In genomic region chr9:109114670-109115069, GRCh38 we compare ENCODE assay signal across 9 cellular contexts. TPM values are rescaled to one million over a fixed set of nuclear protein-coding genes. Genes with fewer than 3 reads are reported as not detected.
DNase-seq lines count a peak whose midpoint lies in the region; ATAC-seq and TF ChIP-seq lines count a peak whose summit lies in the region.
"Had no signal": no experiment of that assay in that cellular context is flagged by ENCODE, and none has a peak within 500 bp of the region (broad histone marks: within the 10 kb centered on the region; RNA-seq: fewer than 3 reads in every experiment).

No MANE protein-coding gene starts in this region.

- no peak overlapping the region for H4K91ac ChIP-seq in neuronal stem cell (ENCODE audit: low read depth, low read length, poor library complexity)

- H2BK15ac ChIP-seq in neuronal stem cell (ENCODE audit: low read length): no peak overlapping the region

- H3K27me3 Mint-ChIP-seq in activated CD4-positive, alpha-beta memory T cell treated with anti-CD3 and anti-CD28 coated beads for 36 hours: no peaks in the 10 kb centered on the region
- peaks cover 2% of the 10 kb centered on the region for H3K27me3 Mint-ChIP-seq in activated CD4-positive, alpha-beta memory T cell treated with anti-CD3 and anti-CD28 coated beads, Interleukin-2, amount 10 ng/mL, durations not matched to agents 7 days and 5 days

- H3K4me1 ChIP-seq in skeletal muscle satellite cell (ENCODE audit: control insufficient read depth, insufficient read depth, low read length) (peaks cover 65% of the 10 kb centered on the region), neuronal stem cell (ENCODE audit: control insufficient read depth in 2 of 2, insufficient read depth in 1 of 2, low read depth in 1 of 2, low read length in 2 of 2) (peaks cover 0 to 6% of the 10 kb centered on the region in 2 donors)

- no peak overlapping the region for H2BK12ac ChIP-seq in neuronal stem cell (ENCODE audit: low read length)

- no peak overlapping the region for H3K14ac ChIP-seq in neuronal stem cell (ENCODE audit: low read length)

- H3K79me2 ChIP-seq in SU-DHL-6 (ENCODE audit: insufficient read depth, low read length): peaks cover 100% of the 10 kb centered on the region

- H3K4me3 ChIP-seq in SU-DHL-6 (ENCODE audit: insufficient read depth, low read length, poor library complexity, severe bottlenecking) (no peak overlapping the region), skeletal muscle satellite cell (ENCODE audit: low read length) (no peak overlapping the region), neuronal stem cell (ENCODE audit: low read length in 2 of 2) (no peak overlapping the region)

- H3K79me1 ChIP-seq in neuronal stem cell (ENCODE audit: low read depth, low read length): peaks cover 3% of the 10 kb centered on the region

- no peak overlapping the region for H3K18ac ChIP-seq in neuronal stem cell (ENCODE audit: low read length)

- H3K27me3 ChIP-seq in SU-DHL-6 (ENCODE audit: low read length) (no peaks in the 10 kb centered on the region), skeletal muscle satellite cell (ENCODE audit: control insufficient read depth, insufficient read depth, low read length) (no peaks in the 10 kb centered on the region), neuronal stem cell (ENCODE audit: control insufficient read depth in 3 of 3, insufficient read depth in 3 of 3, low read depth in 1 of 3, low read length in 3 of 3) (no peaks in the 10 kb centered on the region)

- POLR2A ChIA-PET in activated CD4-positive, alpha-beta memory T cell treated with anti-CD3 and anti-CD28 coated beads for 36 hours (lab: Charles Lee): interaction anchor here (1.1 kb wide), 1 partner anchor 12 kb away, joined by 3 read pairs; no protein-coding TSS in a partner anchor
- POLR2A ChIA-PET in activated CD4-positive, alpha-beta memory T cell treated with anti-CD3 and anti-CD28 coated beads, Interleukin-2, amount 10 ng/mL, durations not matched to agents 7 days and 5 days (lab: Charles Lee): interaction anchor here (0.8 kb wide), 1 partner anchor 14 kb away, joined by 3 read pairs; no protein-coding TSS in a partner anchor

- H3K36me3 Mint-ChIP-seq in activated CD4-positive, alpha-beta memory T cell treated with anti-CD3 and anti-CD28 coated beads for 36 hours: peaks cover 17% of the 10 kb centered on the region
- peaks cover 31% of the 10 kb centered on the region for H3K36me3 Mint-ChIP-seq in activated CD4-positive, alpha-beta memory T cell treated with anti-CD3 and anti-CD28 coated beads, Interleukin-2, amount 10 ng/mL, durations not matched to agents 7 days and 5 days (ENCODE audit: low read depth)

- no peak for TF ChIP-seq CTCF in SU-DHL-6 (IDR thresholded peaks at IDR 0.05; ENCODE audit: insufficient read depth, low read length, poor library complexity, severe bottlenecking)

- no peak for ATAC-seq in HG02870 (IDR thresholded peaks at IDR 0.05; ENCODE audit: unreplicated experiment)

- no CpG with 5 or more reads among the region's 3 CpGs for WGBS in neuronal stem cell (ENCODE audit: extremely low coverage in 2 of 2, insufficient read length in 2 of 2, insufficient replicate concordance in 1 of 2), 2 donors

- peak overlapping the region; percentile 78 for H3K27ac Mint-ChIP-seq in activated CD4-positive, alpha-beta memory T cell treated with anti-CD3 and anti-CD28 coated beads for 36 hours
- no peak overlapping the region for H3K27ac Mint-ChIP-seq in activated CD4-positive, alpha-beta memory T cell treated with anti-CD3 and anti-CD28 coated beads, Interleukin-2, amount 10 ng/mL, durations not matched to agents 7 days and 5 days

- H4K20me1 ChIP-seq in SU-DHL-6 (ENCODE audit: low read depth, low read length): peaks cover 29% of the 10 kb centered on the region

- H3K4me3 Mint-ChIP-seq in activated CD4-positive, alpha-beta memory T cell treated with anti-CD3 and anti-CD28 coated beads for 36 hours: peak overlapping the region; percentile 26
- no peak overlapping the region for H3K4me3 Mint-ChIP-seq in activated CD4-positive, alpha-beta memory T cell treated with anti-CD3 and anti-CD28 coated beads, Interleukin-2, amount 10 ng/mL, durations not matched to agents 7 days and 5 days

- H3K9ac ChIP-seq in SU-DHL-6 (ENCODE audit: low read length) (no peak overlapping the region), skeletal muscle satellite cell (ENCODE audit: low read depth, low read length) (no peak overlapping the region), neuronal stem cell (ENCODE audit: low read depth, low read length, poor library complexity) (no peak overlapping the region)

- intact Hi-C loops in activated CD4-positive, alpha-beta memory T cell treated with anti-CD3 and anti-CD28 coated beads for 36 hours (cut with micrococcal nuclease): loop anchor here (1.0 to 10.0 kb wide), 5 partner anchors 22 to 1832 kb away; partner anchors contain the start of gene RAD23B

- CTCF ChIA-PET in activated CD4-positive, alpha-beta memory T cell treated with anti-CD3 and anti-CD28 coated beads for 36 hours (lab: Charles Lee): interaction anchor here (0.6 to 1.0 kb wide), 2 partner anchors 18 to 95 kb away, joined by 3 read pairs; no protein-coding TSS in a partner anchor
- CTCF ChIA-PET in activated CD4-positive, alpha-beta memory T cell treated with anti-CD3 and anti-CD28 coated beads, Interleukin-2, amount 10 ng/mL, durations not matched to agents 7 days and 5 days (lab: Charles Lee): no interaction called here

- H3K36me3 ChIP-seq in SU-DHL-6 (ENCODE audit: low read length): no peaks in the 10 kb centered on the region
- no peaks in the 10 kb centered on the region for H3K36me3 ChIP-seq in skeletal muscle satellite cell (ENCODE audit: insufficient read depth, low read length)
- peaks cover 0 to 22% of the 10 kb centered on the region in 2 donors for H3K36me3 ChIP-seq in neuronal stem cell (replicated peaks in 1 of 2; ENCODE audit: control insufficient read depth in 2 of 2, insufficient read depth in 2 of 2, low read length in 2 of 2)

- no peak overlapping the region for H2BK120ac ChIP-seq in neuronal stem cell (ENCODE audit: low read depth, low read length)

- H2AK5ac ChIP-seq in neuronal stem cell (ENCODE audit: low read depth, low read length): no peak overlapping the region

- H3K9me3 ChIP-seq in SU-DHL-6 (ENCODE audit: insufficient read depth, low read length): no peaks in the 10 kb centered on the region
- H3K9me3 ChIP-seq in skeletal muscle satellite cell (replicated peaks; ENCODE audit: low read length): no peaks in the 10 kb centered on the region
- no peaks in the 10 kb centered on the region for H3K9me3 ChIP-seq in neuronal stem cell (replicated peaks in 1 of 2; ENCODE audit: control insufficient read depth in 2 of 2, insufficient read depth in 1 of 2, low read depth in 1 of 2, low read length in 2 of 2)

- no peak overlapping the region for H2BK5ac ChIP-seq in neuronal stem cell (ENCODE audit: low read length)

- peak overlapping the region; percentile 32 for H3K4me2 ChIP-seq in SU-DHL-6 (ENCODE audit: low read depth, low read length, poor library complexity, severe bottlenecking)
- peak overlapping the region; percentile 42 for H3K4me2 ChIP-seq in skeletal muscle satellite cell (ENCODE audit: low read length)
- no peak overlapping the region for H3K4me2 ChIP-seq in neuronal stem cell (ENCODE audit: insufficient read depth, low read length, poor library complexity, severe bottlenecking)

- no peaks in the 10 kb centered on the region for H3K9me3 Mint-ChIP-seq in activated CD4-positive, alpha-beta memory T cell treated with anti-CD3 and anti-CD28 coated beads for 36 hours
- H3K9me3 Mint-ChIP-seq in activated CD4-positive, alpha-beta memory T cell treated with anti-CD3 and anti-CD28 coated beads, Interleukin-2, amount 10 ng/mL, durations not matched to agents 7 days and 5 days: no peaks in the 10 kb centered on the region

- H2AFZ ChIP-seq in SU-DHL-6 (ENCODE audit: low read depth, low read length, severe bottlenecking) (no peak overlapping the region), neuronal stem cell (ENCODE audit: low read length) (no peak overlapping the region)

- peaks cover 9% of the 10 kb centered on the region; the same call in 1 of the 2 replicates for H3F3A ChIP-seq in SU-DHL-6 (ENCODE audit: insufficient read depth)

- DNase-seq in activated CD4-positive, alpha-beta memory T cell treated with anti-CD3 and anti-CD28 coated beads for 36 hours: peak; percentile 15
- DNase-seq in activated CD4-positive, alpha-beta memory T cell treated with anti-CD3 and anti-CD28 coated beads, Interleukin-2, amount 10 ng/mL, durations not matched to agents 7 days and 5 days: no peak
- DNase-seq in fibroblast of peridontal ligament (ENCODE audit: extremely low read depth) (peak; percentile 41), midbrain (lab: John Stamatoyannopoulos, UW) (no peak), neuronal stem cell (ENCODE audit: low spot score) (no peak)
- DNase-seq: NCI-H526 treated with DMSO at 0.1 percent for 48 hours had no signal

- H3K27ac ChIP-seq in SU-DHL-6 (ENCODE audit: low read depth, low read length) (no peak overlapping the region), neuronal stem cell (replicated peaks; ENCODE audit: low read length) (no peak overlapping the region)

- peaks cover 77% of the 10 kb centered on the region for H3K4me1 Mint-ChIP-seq in activated CD4-positive, alpha-beta memory T cell treated with anti-CD3 and anti-CD28 coated beads for 36 hours (ENCODE audit: low read depth)
- H3K4me1 Mint-ChIP-seq in activated CD4-positive, alpha-beta memory T cell treated with anti-CD3 and anti-CD28 coated beads, Interleukin-2, amount 10 ng/mL, durations not matched to agents 7 days and 5 days: peaks cover 61% of the 10 kb centered on the region

- no peak overlapping the region for H3K23ac ChIP-seq in neuronal stem cell (ENCODE audit: low read depth, low read length, poor library complexity)

- no peaks in the 10 kb centered on the region for H3K9me2 ChIP-seq in SU-DHL-6 (replicated peaks; ENCODE audit: insufficient read depth, low read length)

- H3K4ac ChIP-seq in neuronal stem cell (ENCODE audit: low read length): no peak overlapping the region

- no peak overlapping the region for H4K8ac ChIP-seq in neuronal stem cell (ENCODE audit: low read depth, low read length)

RNA-seq across cellular contexts. Expression of gene TMEM245, which starts 5.1 kb away (rescaled TPM):
- 10 to 100 TPM; 23.0 TPM for total RNA-seq in activated CD4-positive, alpha-beta memory T cell treated with anti-CD3 and anti-CD28 coated beads for 36 hours
- 10 to 100 TPM; 33.3 TPM for total RNA-seq in activated CD4-positive, alpha-beta memory T cell treated with anti-CD3 and anti-CD28 coated beads, Interleukin-2, amount 10 ng/mL, durations not matched to agents 7 days and 5 days
- total RNA-seq in skeletal muscle satellite cell (2012; rRNA removed): 29.3 and 34.2 TPM in 2 replicates
- 46.2 TPM for polyA plus RNA-seq in neuronal stem cell (2013, experiment 1 of 2)
- 48.0 TPM for polyA plus RNA-seq in neuronal stem cell (2013, experiment 2 of 2)

RNA-seq across cellular contexts. Expression of gene FRRS1L, which starts 52.4 kb away (rescaled TPM):
- not detected for total RNA-seq in activated CD4-positive, alpha-beta memory T cell treated with anti-CD3 and anti-CD28 coated beads for 36 hours
- total RNA-seq in activated CD4-positive, alpha-beta memory T cell treated with anti-CD3 and anti-CD28 coated beads, Interleukin-2, amount 10 ng/mL, durations not matched to agents 7 days and 5 days: not detected
- under 0.01 TPM in 1 of 2 replicates, not detected in the other for total RNA-seq in skeletal muscle satellite cell (2012; rRNA removed)
- polyA plus RNA-seq in neuronal stem cell (2013, experiment 1 of 2): 3.4 TPM
- polyA plus RNA-seq in neuronal stem cell (2013, experiment 2 of 2): 3.5 TPM

Comparison
In these comparisons a context has a peak if more than half of its experiments do, and no peak if none do; other contexts are left out.
1. DNase-seq: peak in activated CD4-positive, alpha-beta memory T cell treated with anti-CD3 and anti-CD28 coated beads for 36 hours (single experiment) and fibroblast of peridontal ligament (single experiment); none in activated CD4-positive, alpha-beta memory T cell treated with anti-CD3 and anti-CD28 coated beads, Interleukin-2, amount 10 ng/mL, durations not matched to agents 7 days and 5 days (single experiment), midbrain (single experiment) and neuronal stem cell (single experiment).